In genomic region chr2:74835831-74836674, GRCh38 we compare ENCODE assay signal across 8 cellular contexts. TPM values are rescaled to one million over a fixed set of nuclear protein-coding genes. Genes with fewer than 3 reads are reported as not detected.
DNase-seq lines count a peak whose midpoint lies in the region; ATAC-seq, FAIRE-seq and TF ChIP-seq lines count a peak whose summit lies in the region.

No MANE protein-coding gene starts in this region.

- peak; percentile 29 for ATAC-seq in HG03060 (IDR thresholded peaks at IDR 0.05; ENCODE audit: low read depth, unreplicated experiment)
- ATAC-seq in GM21576 (IDR thresholded peaks at IDR 0.05; ENCODE audit: unreplicated experiment): no peak

- H3K4me1 ChIP-seq in right atrium auricular region (peaks cover 0 to 36% of the 10 kb centered on the region in 2 donors), keratinocyte (ENCODE audit: control insufficient read depth, extremely low read depth, insufficient read depth, low read length) (peaks cover 20% of the 10 kb centered on the region)

- dilution Hi-C loops in keratinocyte (cut with MboI; ENCODE audit: extremely low pct_ligation_motif_present, low sequenced_read_pairs): no loop called here

- peak overlapping the region; percentile 85 for H3K4me2 ChIP-seq in keratinocyte (ENCODE audit: control insufficient read depth, extremely low read depth, insufficient read depth, low read depth, low read length)

- peak overlapping the region; percentile 90 for H3K9ac ChIP-seq in keratinocyte (ENCODE audit: control insufficient read depth, extremely low read depth, insufficient read depth, low read length)

- H3K9me3 ChIP-seq in right atrium auricular region (no peaks in the 10 kb centered on the region), keratinocyte (ENCODE audit: control insufficient read depth, low read depth, low read length) (no peaks in the 10 kb centered on the region)

- H3K27me3 ChIP-seq in right atrium auricular region (no peaks in the 10 kb centered on the region), keratinocyte (ENCODE audit: control insufficient read depth, extremely low read depth, insufficient read depth, low read length) (no peaks in the 10 kb centered on the region)

- H3K4me3 ChIP-seq in right atrium auricular region: peak overlapping the region; percentile 46 to 68
- H3K4me3 ChIP-seq in keratinocyte (ENCODE audit: control insufficient read depth in 2 of 3, extremely low read depth in 1 of 3, insufficient read depth in 2 of 3, low read depth in 1 of 3, low read length in 3 of 3): peak overlapping the region; percentile 75 to 81 (median 79)

- H2AFZ ChIP-seq in keratinocyte (ENCODE audit: control insufficient read depth, low read length): no peak overlapping the region

- H3K36me3 ChIP-seq in right atrium auricular region (no peaks in the 10 kb centered on the region), keratinocyte (ENCODE audit: control insufficient read depth in 2 of 2, extremely low read depth in 1 of 2, insufficient read depth in 2 of 2, low read length in 2 of 2) (peaks cover 1 to 4% of the 10 kb centered on the region in 2 experiments)

- DNase-seq in right atrium auricular region (ENCODE audit: low spot score): no peak
- no peak for DNase-seq in cardiac septum (ENCODE audit: low spot score)
- peak; percentile 68 for DNase-seq in NCI-H748 (lab: John Stamatoyannopoulos, UW; ENCODE audit: unreplicated experiment)
- peak; percentile 49 for DNase-seq in astrocyte of the hippocampus (ENCODE audit: low read depth, low spot score)
- peak; percentile 50 for DNase-seq in keratinocyte (ENCODE audit: low read depth, low spot score)
- DNase-seq in stromal cell of bone marrow (ENCODE audit: low read depth): peak; percentile 32

- TF ChIP-seq CTCF in right atrium auricular region (IDR thresholded peaks at IDR 0.05) (peak; percentile 50 to 77), keratinocyte (optimal IDR thresholded peaks at IDR 0.05 in 1 of 3, IDR thresholded peaks at IDR 0.05 in 1 of 3, conservative IDR thresholded peaks at IDR 0.05 in 1 of 3; ENCODE audit: extremely low read depth in 1 of 3, insufficient read depth in 2 of 3, low read length in 3 of 3) (peak; percentile 48 to 73 (median 68))

- H4K20me1 ChIP-seq in keratinocyte (ENCODE audit: control insufficient read depth, extremely low read depth, insufficient read depth, low read length): peaks cover 7% of the 10 kb centered on the region

- H3K9me1 ChIP-seq in keratinocyte (ENCODE audit: control insufficient read depth, extremely low read depth, insufficient read depth, low read length): no peaks in the 10 kb centered on the region

- H3K27ac ChIP-seq in right atrium auricular region (peak overlapping the region in 1 of 2 donors; percentile 79), keratinocyte (ENCODE audit: control insufficient read depth, insufficient read depth, low read length) (peak overlapping the region; percentile 76)

- no peak for FAIRE-seq in keratinocyte (lab: Jason Lieb, UNC)

- H3K79me2 ChIP-seq in keratinocyte (ENCODE audit: control insufficient read depth, insufficient read depth, low read length): peaks cover 56% of the 10 kb centered on the region

- intact Hi-C loops in cardiac septum (cut with DNase I): no loop called here

RNA-seq across cellular contexts. Expression of gene HK2, which starts 2.1 kb away (rescaled TPM):
- total RNA-seq in right atrium auricular region: 1 to 10 TPM; 3.4 to 8.1 TPM
- total RNA-seq in cardiac septum: 15.5 TPM
- polyA plus RNA-seq in keratinocyte: 20.3 to 27.1 TPM (median 23.2 TPM) in 3 replicates
- polyA plus RNA-seq in keratinocyte (2011; ENCODE audit: low read depth): 56.1 TPM
- polyA plus RNA-seq in keratinocyte (2011; cell fraction: cytosol; rRNA removed): 13.8 and 15.1 TPM in 2 replicates
- polyA plus RNA-seq in keratinocyte (2011; cell fraction: nucleus; rRNA removed): 29.1 and 39.4 TPM in 2 replicates
- 21.7 and 83.6 TPM in 2 replicates for polyA plus RNA-seq in keratinocyte (2012; ENCODE audit: low replicate concordance)
- 27.5 to 58.4 TPM (median 58.2 TPM) in 3 replicates for polyA minus RNA-seq in keratinocyte
- 28.2 TPM for polyA minus RNA-seq in keratinocyte (2011; cell fraction: cytosol; rRNA and poly(A)+ RNA removed)
- 38.4 and 46.2 TPM in 2 replicates for polyA minus RNA-seq in keratinocyte (2011; cell fraction: nucleus; rRNA and poly(A)+ RNA removed)

Comparison
In these comparisons a context has a peak if more than half of its experiments do, and no peak if none do; other contexts are left out.
1. DNase-seq: peak in NCI-H748 (single experiment), astrocyte of the hippocampus (single experiment), keratinocyte (single experiment) and stromal cell of bone marrow (single experiment); none in right atrium auricular region (single experiment) and cardiac septum (single experiment).